ENCODE assay signal across 22 cellular contexts in genomic region chr3:131470377-131470776, GRCh38.
"Had no signal": no experiment of that assay in that cellular context is flagged by ENCODE, and none has a peak within 500 bp of the region (broad histone marks: within the 10 kb centered on the region; RNA-seq: fewer than 3 reads in every experiment).

No MANE protein-coding gene starts in this region.

- H3K27ac Mint-ChIP-seq: activated CD4-positive, alpha-beta T cell treated with anti-CD3 and anti-CD28 coated beads, Interleukin-2, amount 10 ng/mL, durations not matched to agents 7 days and 5 days; nephron; stimulated activated memory B cell treated with anti-CD40 and anti-IgM and Interleukin-4, amounts not matched to agents 10 μg/mL and 1 μg/mL and 100 μg/mL, for 72 hours; T-cell; type B pancreatic cell had no signal

- H3K4me1 Mint-ChIP-seq: nephron had no signal

- H3K4me3 Mint-ChIP-seq: activated CD4-positive, alpha-beta T cell treated with anti-CD3 and anti-CD28 coated beads, Interleukin-2, amount 10 ng/mL, durations not matched to agents 7 days and 5 days; nephron; stimulated activated memory B cell treated with anti-CD40 and anti-IgM and Interleukin-4, amounts not matched to agents 10 μg/mL and 1 μg/mL and 100 μg/mL, for 72 hours; T-cell; type B pancreatic cell had no signal

- H3K9me3 ChIP-seq: esophagus squamous epithelium, gastroesophageal sphincter, heart left ventricle, neutrophil, pancreas, psoas muscle, right atrium auricular region, SJCRH30, spleen, thoracic aorta, vagina had no signal

- H3K4me3 ChIP-seq: coronary artery, esophagus squamous epithelium, gastroesophageal sphincter, heart left ventricle, pancreas, psoas muscle, right atrium auricular region, SJCRH30, spleen, thoracic aorta, vagina had no signal

- H3K9me3 Mint-ChIP-seq: activated CD4-positive, alpha-beta T cell treated with anti-CD3 and anti-CD28 coated beads, Interleukin-2, amount 10 ng/mL, durations not matched to agents 7 days and 5 days; nephron; stimulated activated memory B cell treated with anti-CD40 and anti-IgM and Interleukin-4, amounts not matched to agents 10 μg/mL and 1 μg/mL and 100 μg/mL, for 72 hours; T-cell; type B pancreatic cell had no signal

- ATAC-seq: gastroesophageal sphincter; heart left ventricle; left cardiac atrium; pancreas; psoas muscle; stimulated activated memory B cell treated with anti-CD40 and anti-IgM and Interleukin-4, amounts not matched to agents 10 μg/mL and 1 μg/mL and 100 μg/mL, for 72 hours; T-cell had no signal

- DNase-seq: activated CD4-positive, alpha-beta T cell treated with anti-CD3 and anti-CD28 coated beads, Interleukin-2, amount 10 ng/mL, durations not matched to agents 7 days and 5 days; activated CD8-positive, alpha-beta memory T cell treated with anti-CD3 and anti-CD28 coated beads, Interleukin-2, amount 50 U/mL, for 48 hours; activated effector memory CD4-positive, alpha-beta T cell treated with Interleukin-2 at 50 U/mL for 16 hours; cerebellar nuclear complex; esophagus squamous epithelium; heart left ventricle; left cardiac atrium; midbrain; pancreas; psoas muscle; SJCRH30; spleen; T-cell had no signal

- H3K27me3 Mint-ChIP-seq: activated CD4-positive, alpha-beta T cell treated with anti-CD3 and anti-CD28 coated beads, Interleukin-2, amount 10 ng/mL, durations not matched to agents 7 days and 5 days; stimulated activated memory B cell treated with anti-CD40 and anti-IgM and Interleukin-4, amounts not matched to agents 10 μg/mL and 1 μg/mL and 100 μg/mL, for 72 hours; T-cell; type B pancreatic cell had no signal

- H3K4me1 ChIP-seq: esophagus squamous epithelium, gastroesophageal sphincter, pancreas, psoas muscle, right atrium auricular region, SJCRH30, spleen, vagina had no signal

- H3K27me3 ChIP-seq: esophagus squamous epithelium, gastroesophageal sphincter, heart left ventricle, neutrophil, pancreas, right atrium auricular region, SJCRH30, spleen, vagina had no signal

- H3K27ac ChIP-seq: coronary artery, esophagus squamous epithelium, gastroesophageal sphincter, heart left ventricle, neutrophil, pancreas, psoas muscle, right atrium auricular region, SJCRH30, spleen, thoracic aorta, vagina had no signal
